Comparison of ENCODE assay signal across 21 cellular contexts in the genomic region with DNA sequence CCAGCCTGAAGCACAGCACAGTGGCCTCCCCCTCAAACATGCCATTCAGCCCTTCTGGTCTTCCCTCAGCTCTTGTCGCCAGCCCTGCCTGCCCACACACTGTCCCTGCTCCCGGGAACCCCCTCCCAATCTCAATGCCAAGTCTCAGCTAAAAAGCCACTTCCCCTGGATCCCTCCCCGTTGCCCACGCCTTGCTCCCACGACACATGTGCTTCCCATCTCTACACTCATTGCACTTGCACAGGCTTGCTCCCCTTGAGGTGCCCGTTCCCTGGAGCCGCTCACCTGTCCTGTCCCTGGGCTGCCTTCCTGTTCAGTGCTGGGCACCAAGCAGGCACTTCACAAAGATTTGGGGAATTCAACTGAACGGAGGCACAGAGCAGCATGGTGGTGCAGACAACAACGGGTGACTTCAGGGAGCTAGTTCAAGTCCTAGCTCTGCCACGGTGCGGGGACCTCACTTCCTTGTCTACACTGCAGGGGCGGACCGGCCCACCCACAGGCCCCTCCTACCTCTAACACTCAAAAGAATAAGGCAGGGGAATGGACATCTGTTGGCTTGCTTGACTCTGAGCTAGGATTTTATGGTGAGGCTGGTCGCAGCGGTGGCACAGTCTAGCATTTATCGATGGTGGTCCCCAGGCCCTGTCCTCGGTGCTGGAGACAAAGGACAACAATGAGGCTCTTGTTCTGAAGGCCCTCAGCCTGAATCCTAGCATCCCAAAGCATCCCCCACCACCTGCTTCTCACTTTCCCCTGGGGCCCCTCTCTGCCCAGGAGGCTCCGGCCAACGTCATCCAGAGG. TPM values are rescaled to one million over a fixed set of nuclear protein-coding genes. Genes with fewer than 3 reads are reported as not detected.
DNase-seq lines count a peak whose midpoint lies in the region; ATAC-seq and TF ChIP-seq lines count a peak whose summit lies in the region.
"Had no signal": no experiment of that assay in that cellular context is flagged by ENCODE, and none has a peak within 500 bp of the region (broad histone marks: within the 10 kb centered on the region; RNA-seq: fewer than 3 reads in every experiment).

No MANE protein-coding gene starts in this region.

- intact Hi-C loops in activated CD8-positive, alpha-beta T cell treated with anti-CD3 and anti-CD28 coated beads for 36 hours (cut with micrococcal nuclease): no loop called here
- intact Hi-C loops in transverse colon (cut with DNase I; ENCODE audit: low total_unique reads): no loop called here

- H3K9me3 Mint-ChIP-seq in GM23338 (no peaks in the 10 kb centered on the region), glutamatergic neuron (ENCODE audit: unreplicated experiment) (peaks cover 12% of the 10 kb centered on the region)
- no peaks in the 10 kb centered on the region for H3K9me3 Mint-ChIP-seq in activated CD8-positive, alpha-beta T cell treated with anti-CD3 and anti-CD28 coated beads for 36 hours

- in situ Hi-C loops in transverse colon (cut with MboI; ENCODE audit: low pct_ligation_motif_present in 1 of 4, low pct_unique_long_range_greater_than_20kb in 1 of 4, low sequenced_read_pairs in 3 of 4): no loop called here

- TF ChIP-seq EP300 in SK-N-SH (IDR thresholded peaks at IDR 0.05; ENCODE audit: borderline replicate concordance in 1 of 2, low read depth in 1 of 2, low read length in 1 of 2) (no peak), transverse colon (IDR thresholded peaks at IDR 0.05; ENCODE audit: low read depth) (no peak)

- DNase-seq in SK-N-SH (no peak), GM23338 (ENCODE audit: low spot score) (no peak), glutamatergic neuron (no peak), putamen (ENCODE audit: low spot score) (no peak), transverse colon (no peak), GM20000 (ENCODE audit: low spot score) (no peak)
- peak; percentile 43 for DNase-seq in activated CD8-positive, alpha-beta T cell treated with anti-CD3 and anti-CD28 coated beads for 36 hours
- DNase-seq: activated gamma-delta T cell; GF-D8; heart right ventricle; NCI-H1694 treated with DMSO at 0.1 percent for 48 hours; NCI-H2171 treated with DMSO at 0.1 percent for 48 hours; NCI-H524 treated with DMSO at 0.1 percent for 48 hours; stimulated activated CD8-positive, alpha-beta memory T cell treated with anti-CD3 and anti-CD28 coated beads, Interleukin-4, amount 100 ng/mL, for 48 hours; substantia nigra; T-helper 17 cell had no signal

- H4K20me1 ChIP-seq in SK-N-SH (ENCODE audit: insufficient read depth) (no peaks in the 10 kb centered on the region), GM23338 (replicated peaks; ENCODE audit: insufficient read depth) (no peaks in the 10 kb centered on the region)

- no peaks in the 10 kb centered on the region for H3K9me3 ChIP-seq in SK-N-SH
- no peaks in the 10 kb centered on the region for H3K9me3 ChIP-seq in transverse colon
- H3K9me3 ChIP-seq: ascending aorta, heart right ventricle, prostate gland had no signal

- CTCF ChIA-PET in SK-N-SH (lab: Yijun Ruan, JAX): interaction anchor here (1.4 to 3.6 kb wide), 3 partner anchors 19 to 325 kb away, joined by 4 to 17 read pairs (median 5); a partner anchor contains a TSS
- CTCF ChIA-PET in activated CD8-positive, alpha-beta T cell treated with anti-CD3 and anti-CD28 coated beads for 36 hours (lab: Charles Lee): interaction anchor here (0.6 to 4.9 kb wide), 5 partner anchors 8 to 22 kb away, joined by 3 to 18 read pairs (median 3); no protein-coding TSS in a partner anchor

- H3K4me1 Mint-ChIP-seq in GM23338 (peaks cover 9% of the 10 kb centered on the region), glutamatergic neuron (ENCODE audit: low read depth, unreplicated experiment) (peaks cover 42% of the 10 kb centered on the region)
- peaks cover 82% of the 10 kb centered on the region for H3K4me1 Mint-ChIP-seq in activated CD8-positive, alpha-beta T cell treated with anti-CD3 and anti-CD28 coated beads for 36 hours (ENCODE audit: low read depth)

- H3K4me1 ChIP-seq in SK-N-SH (ENCODE audit: control insufficient read depth in 1 of 2, insufficient read depth in 2 of 2, low read depth in 1 of 2, low read length in 1 of 2) (peaks cover 3 to 11% of the 10 kb centered on the region in 2 experiments; a peak in 2 of 4 replicates), GM23338 (ENCODE audit: insufficient read depth) (no peaks in the 10 kb centered on the region), transverse colon (peaks cover 0 to 22% (median 7%) of the 10 kb centered on the region in 4 donors)
- H3K4me1 ChIP-seq: ascending aorta, prostate gland had no signal

- H3K27ac ChIP-seq in SK-N-SH (ENCODE audit: low read depth in 2 of 2, low read length in 1 of 2): no peak overlapping the region
- H3K27ac ChIP-seq in GM23338 (ENCODE audit: low read depth): no peak overlapping the region
- no peak overlapping the region for H3K27ac ChIP-seq in transverse colon
- H3K27ac ChIP-seq: 22Rv1, ascending aorta, heart right ventricle, KMS-11, prostate gland had no signal

- H3F3A ChIP-seq in SK-N-SH (replicated peaks; ENCODE audit: insufficient read depth): peaks cover 19% of the 10 kb centered on the region
- H3F3A ChIP-seq in GM23338 (replicated peaks; ENCODE audit: low read depth): no peaks in the 10 kb centered on the region

- H3K4me2 ChIP-seq in SK-N-SH (no peak overlapping the region), GM23338 (no peak overlapping the region)
- H3K4me2 ChIP-seq: KMS-11 had no signal

- TF ChIP-seq POLR2A in transverse colon (IDR thresholded peaks at IDR 0.05): no peak

- H3K4me3 ChIP-seq in SK-N-SH (ENCODE audit: low read depth in 2 of 2, low read length in 1 of 2) (no peak overlapping the region), GM23338 (no peak overlapping the region), transverse colon (no peak overlapping the region)
- H3K4me3 ChIP-seq: ascending aorta, heart right ventricle, prostate gland had no signal

- ATAC-seq in SK-N-SH treated with all-trans-retinoic acid at 6 μM for 48 hours (no peak), GM23338 (no peak)
- peak; percentile 50 for ATAC-seq in activated CD8-positive, alpha-beta T cell treated with anti-CD3 and anti-CD28 coated beads for 36 hours
- ATAC-seq: T-helper 17 cell had no signal

- no peak for TF ChIP-seq RAD21 in SK-N-SH (IDR thresholded peaks at IDR 0.05; ENCODE audit: low read length)

- H3K79me2 ChIP-seq in SK-N-SH (ENCODE audit: insufficient read depth) (peaks cover 14% of the 10 kb centered on the region), GM23338 (replicated peaks; ENCODE audit: insufficient read depth) (no peaks in the 10 kb centered on the region)

- H3K36me3 ChIP-seq in SK-N-SH (replicated peaks in 1 of 2; ENCODE audit: control insufficient read depth in 1 of 2, insufficient read depth in 2 of 2, low read length in 1 of 2): peaks cover 2 to 8% of the 10 kb centered on the region in 2 experiments
- no peaks in the 10 kb centered on the region for H3K36me3 ChIP-seq in GM23338 (ENCODE audit: insufficient read depth)
- H3K36me3 ChIP-seq in transverse colon: no peaks in the 10 kb centered on the region
- H3K36me3 ChIP-seq: prostate gland had no signal

- H3K27me3 ChIP-seq in SK-N-SH (ENCODE audit: insufficient read depth): no peaks in the 10 kb centered on the region
- no peaks in the 10 kb centered on the region for H3K27me3 ChIP-seq in GM23338 (ENCODE audit: insufficient read depth)
- no peaks in the 10 kb centered on the region for H3K27me3 ChIP-seq in transverse colon
- H3K27me3 ChIP-seq: ascending aorta had no signal

- H3K27ac Mint-ChIP-seq in GM23338: no peak overlapping the region
- H3K27ac Mint-ChIP-seq in activated CD8-positive, alpha-beta T cell treated with anti-CD3 and anti-CD28 coated beads for 36 hours: peak overlapping the region; percentile 68
- H3K27ac Mint-ChIP-seq in glutamatergic neuron (ENCODE audit: unreplicated experiment): peak overlapping the region; percentile 17
- H3K27ac Mint-ChIP-seq: T-helper 17 cell had no signal

- no peak overlapping the region for H3K9ac ChIP-seq in SK-N-SH
- H3K9ac ChIP-seq: KMS-11 had no signal

- TF ChIP-seq CTCF in SK-N-SH (IDR thresholded peaks at IDR 0.05): no peak
- no peak for TF ChIP-seq CTCF in GM23338 (conservative IDR thresholded peaks at IDR 0.05; ENCODE audit: low read depth in 2 of 2)
- no peak for TF ChIP-seq CTCF in activated CD8-positive, alpha-beta T cell treated with anti-CD3 and anti-CD28 coated beads for 36 hours (IDR thresholded peaks at IDR 0.05)
- no peak for TF ChIP-seq CTCF in glutamatergic neuron (IDR thresholded peaks at IDR 0.05; ENCODE audit: partially characterized antibody, unreplicated experiment)
- TF ChIP-seq CTCF in transverse colon (IDR thresholded peaks at IDR 0.05): no peak
- no peak for TF ChIP-seq CTCF in GM20000 (IDR thresholded peaks at IDR 0.05; ENCODE audit: extremely low read depth, missing control alignments)

- H2AFZ ChIP-seq in SK-N-SH (ENCODE audit: low read depth): no peak overlapping the region
- no peak overlapping the region for H2AFZ ChIP-seq in GM23338

- H3K36me3 Mint-ChIP-seq in GM23338 (ENCODE audit: low read depth) (no peaks in the 10 kb centered on the region), glutamatergic neuron (ENCODE audit: unreplicated experiment) (peaks cover 4% of the 10 kb centered on the region)
- H3K36me3 Mint-ChIP-seq in activated CD8-positive, alpha-beta T cell treated with anti-CD3 and anti-CD28 coated beads for 36 hours (ENCODE audit: low read depth): peaks cover 72% of the 10 kb centered on the region

- H3K9me2 ChIP-seq in SK-N-SH (no peaks in the 10 kb centered on the region), GM23338 (ENCODE audit: insufficient read depth) (no peaks in the 10 kb centered on the region)

- POLR2A ChIA-PET in SK-N-SH (lab: Yijun Ruan, JAX): no interaction called here
- POLR2A ChIA-PET in activated CD8-positive, alpha-beta T cell treated with anti-CD3 and anti-CD28 coated beads for 36 hours (lab: Charles Lee): interaction anchor here (0.8 to 5.0 kb wide), 6 partner anchors 8 to 22 kb away, joined by 3 to 28 read pairs (median 3); no protein-coding TSS in a partner anchor

- no peak overlapping the region for H3K4me3 Mint-ChIP-seq in GM23338
- no peak overlapping the region for H3K4me3 Mint-ChIP-seq in activated CD8-positive, alpha-beta T cell treated with anti-CD3 and anti-CD28 coated beads for 36 hours
- H3K4me3 Mint-ChIP-seq in glutamatergic neuron (ENCODE audit: unreplicated experiment): no peak overlapping the region
- H3K4me3 Mint-ChIP-seq: T-helper 17 cell had no signal

- 93% methylated on average over 15 of the region's 19 CpGs for WGBS in SK-N-SH (ENCODE audit: low lambda C conversion rate)
- 93 to 95% methylated on average over 2 to 19 of the region's 19 CpGs for WGBS in transverse colon (ENCODE audit: low coverage in 1 of 2), 2 donors

- peaks cover 11% of the 10 kb centered on the region for H3K27me3 Mint-ChIP-seq in GM23338 (ENCODE audit: insufficient read depth, low read depth, poor library complexity)
- H3K27me3 Mint-ChIP-seq in activated CD8-positive, alpha-beta T cell treated with anti-CD3 and anti-CD28 coated beads for 36 hours: no peaks in the 10 kb centered on the region
- peaks cover 22% of the 10 kb centered on the region for H3K27me3 Mint-ChIP-seq in glutamatergic neuron (ENCODE audit: unreplicated experiment)
- H3K27me3 Mint-ChIP-seq: T-helper 17 cell had no signal

RNA-seq across cellular contexts. Expression of a gene that starts 18.4 kb away (rescaled TPM):
- polyA plus RNA-seq in SK-N-SH (2012; rRNA removed) (41.2 and 44.6 TPM in 2 replicates), GM23338 (2016; fragmentation: Nextera tagmentation; extraction: Ambion mirVana) (26.8 and 27.5 TPM in 2 replicates)
- polyA plus RNA-seq in SK-N-SH (2012; cell fraction: cytosol; rRNA removed): 59.4 and 77.8 TPM in 2 replicates
- 9.5 and 11.8 TPM in 2 replicates for polyA plus RNA-seq in SK-N-SH (2012; cell fraction: nucleus; rRNA removed)
- 16.8 and 18.4 TPM in 2 replicates for total RNA-seq in GM23338 (2014; rRNA removed; shearing (Covaris generic))
- total RNA-seq in activated CD8-positive, alpha-beta T cell treated with anti-CD3 and anti-CD28 coated beads for 36 hours: 100 to 1,000 TPM; 207 to 220 TPM
- total RNA-seq in glutamatergic neuron (ENCODE audit: unreplicated experiment) (311 TPM), transverse colon (10 to 100 TPM; 26.3 to 47.1 (median 38.8) TPM)
